Comparison of ENCODE assay signal across 10 cellular contexts in genomic region chr7:130149575-130150139, GRCh38. TPM values are rescaled to one million over a fixed set of nuclear protein-coding genes. Genes with fewer than 3 reads are reported as not detected.
DNase-seq lines count a peak whose midpoint lies in the region; ATAC-seq, FAIRE-seq and TF ChIP-seq lines count a peak whose summit lies in the region.
"Had no signal": no experiment of that assay in that cellular context is flagged by ENCODE, and none has a peak within 500 bp of the region (broad histone marks: within the 10 kb centered on the region; RNA-seq: fewer than 3 reads in every experiment).

No MANE protein-coding gene starts in this region.

- peak overlapping the region; percentile 80 to 96 (median 84) for H3K4me2 ChIP-seq in BLaER1 treated with 17β-estradiol and CSF1 and Interleukin-3, amounts not matched to agents 10 nM and 100 nM
- H3K4me2 ChIP-seq in GM12878 (ENCODE audit: control insufficient read depth, insufficient read depth), result peak overlapping the region; percentile 58; the same call in 1 of the 2 replicates

- 8% methylated on average over 14 of the region's 14 CpGs for WGBS in GM12878 (ENCODE audit: insufficient coverage, insufficient replicate concordance, low lambda C conversion rate, missing lambda C conversion rate)

- peak overlapping the region in 9 of 11 experiments; percentile 11 to 71 (median 54); a peak in 15 of 22 replicates for H3K27ac ChIP-seq in BLaER1 treated with 17β-estradiol and CSF1 and Interleukin-3, amounts not matched to agents 10 nM and 100 nM
- H3K27ac ChIP-seq in GM12878 (ENCODE audit: control insufficient read depth, insufficient read depth), result no peak overlapping the region

- no peak overlapping the region for H3K4me3 Mint-ChIP-seq in mesothelial cell of epicardium
- no peak overlapping the region for H3K4me3 Mint-ChIP-seq in immature natural killer cell

- peaks cover 0 to 42% (median 14%) of the 10 kb centered on the region in 11 experiments; a peak in 11 of 22 replicates for H4K20me1 ChIP-seq in BLaER1 treated with 17β-estradiol and CSF1 and Interleukin-3, amounts not matched to agents 10 nM and 100 nM
- H4K20me1 ChIP-seq in GM12878 (ENCODE audit: control insufficient read depth, insufficient read depth), result no peaks in the 10 kb centered on the region

- peaks cover 38 to 72% (median 66%) of the 10 kb centered on the region in 10 experiments for H3K4me1 ChIP-seq in BLaER1 treated with 17β-estradiol and CSF1 and Interleukin-3, amounts not matched to agents 10 nM and 100 nM
- H3K4me1 ChIP-seq in GM12878 (ENCODE audit: control insufficient read depth, insufficient read depth, low read length), result peaks cover 32% of the 10 kb centered on the region

- SMC1A ChIA-PET in GM12878 (lab: Charles Lee; ENCODE audit: uncharacterized antibody, unreplicated experiment), result interaction anchor here (1.2 to 1.6 kb wide), 2 partner anchors 42 to 80 kb away, joined by 3 read pairs; partner anchors contain the start of gene KLHDC10

- RAD21 ChIA-PET in GM12878 (lab: Charles Lee; ENCODE audit: unreplicated experiment), result no interaction called here

- DNase-seq in GM19239 (ENCODE audit: insufficient read length, low spot score) (peak; percentile 47), GM12878 (ENCODE audit: low read depth, low spot score) (no peak), mesothelial cell of epicardium (ENCODE audit: low spot score in 2 of 2, unreplicated experiment in 2 of 2) (no peak), immature natural killer cell (no peak)
- DNase-seq in activated naive CD4-positive, alpha-beta T cell treated with anti-CD3 and anti-CD28 coated beads, Interleukin-2, amount 50 U/mL, for 72 hours (ENCODE audit: low spot score in 2 of 2), result no peak
- DNase-seq: KG1, T-helper 9 cell had no signal

- no peaks in the 10 kb centered on the region for H3K79me2 ChIP-seq in GM12878 (ENCODE audit: control insufficient read depth, insufficient read depth, low read length)

- in situ Hi-C loops in GM12878 (cut with MboI), result no loop called here

- TF ChIP-seq CTCF in GM12878 (IDR thresholded peaks at IDR 0.05 in 2 of 3, conservative IDR thresholded peaks at IDR 0.05 in 1 of 3; ENCODE audit: control insufficient read depth in 2 of 3, extremely low read depth in 1 of 3, insufficient read depth in 1 of 3, low read depth in 3 of 3, low read length in 3 of 3), result no peak
- no peak for TF ChIP-seq CTCF in mesothelial cell of epicardium (IDR thresholded peaks at IDR 0.05; ENCODE audit: unreplicated experiment)

- TF ChIP-seq EP300 in GM12878 (IDR thresholded peaks at IDR 0.05; ENCODE audit: borderline replicate concordance in 1 of 2, control insufficient read depth in 1 of 2, low read depth in 2 of 2, low read length in 2 of 2), result no peak

- H3K27ac Mint-ChIP-seq in mesothelial cell of epicardium (no peak overlapping the region), immature natural killer cell (no peak overlapping the region)
- H3K27ac Mint-ChIP-seq in activated naive CD4-positive, alpha-beta T cell treated with anti-CD3 and anti-CD28 coated beads, Interleukin-2, amount 50 U/mL, for 72 hours, result no peak overlapping the region

- peak overlapping the region in 4 of 11 experiments; percentile 4 to 49 (median 19); a peak in 5 of 22 replicates for H3K9ac ChIP-seq in BLaER1 treated with 17β-estradiol and CSF1 and Interleukin-3, amounts not matched to agents 10 nM and 100 nM
- no peak overlapping the region for H3K9ac ChIP-seq in GM12878 (ENCODE audit: control insufficient read depth, insufficient read depth, low read length)

- FAIRE-seq in GM19239 (lab: Jason Lieb, UNC) (peak; percentile 57), GM12878 (lab: Jason Lieb, UNC) (no peak)

- peak overlapping the region in 7 of 10 experiments; percentile 16 to 57 (median 32); a peak in 13 of 20 replicates for H3K4me3 ChIP-seq in BLaER1 treated with 17β-estradiol and CSF1 and Interleukin-3, amounts not matched to agents 10 nM and 100 nM
- 0 out of 2 replicates have a peak overlapping the region, but pooled peaks have one; percentile 9 for H3K4me3 ChIP-seq in GM12878

- H3K27me3 Mint-ChIP-seq in mesothelial cell of epicardium (ENCODE audit: low read depth), result no peaks in the 10 kb centered on the region
- H3K27me3 Mint-ChIP-seq in immature natural killer cell (ENCODE audit: low read depth in 3 of 3), result peaks cover 7 to 25% (median 12%) of the 10 kb centered on the region in 3 donors

- H3K9me3 Mint-ChIP-seq in mesothelial cell of epicardium (no peaks in the 10 kb centered on the region), immature natural killer cell (no peaks in the 10 kb centered on the region)
- no peaks in the 10 kb centered on the region for H3K9me3 Mint-ChIP-seq in activated naive CD4-positive, alpha-beta T cell treated with anti-CD3 and anti-CD28 coated beads, Interleukin-2, amount 50 U/mL, for 72 hours

- no TSS peak for BruUV-seq in GM12878 (replicated peaks; lab: Mats Ljungman, UMichigan)

- intact Hi-C loops in GM12878 (cut with micrococcal nuclease; ENCODE audit: unreplicated experiment), result no loop called here

- peak overlapping the region; percentile 87 for H2AFZ ChIP-seq in GM12878 (ENCODE audit: control insufficient read depth, low read depth, low read length)

- TF ChIP-seq RAD21 in GM12878 (IDR thresholded peaks at IDR 0.05; ENCODE audit: insufficient read depth, low read depth, low read length), result no peak

- no peaks in the 10 kb centered on the region for H3K36me3 ChIP-seq in BLaER1 treated with 17β-estradiol and CSF1 and Interleukin-3, amounts not matched to agents 10 nM and 100 nM
- no peaks in the 10 kb centered on the region for H3K36me3 ChIP-seq in GM12878 (ENCODE audit: control insufficient read depth in 2 of 2, insufficient read depth in 2 of 2, low read length in 1 of 2)

- ATAC-seq in HG03460 (IDR thresholded peaks at IDR 0.05; ENCODE audit: unreplicated experiment), result peak; percentile 64
- ATAC-seq in GM12878, result peak; percentile 49
- no peak for ATAC-seq in HG03520 (IDR thresholded peaks at IDR 0.05; ENCODE audit: unreplicated experiment)
- ATAC-seq in activated naive CD4-positive, alpha-beta T cell treated with anti-CD3 and anti-CD28 coated beads, Interleukin-2, amount 50 U/mL, for 72 hours, result no peak

- peaks cover 0 to 22% (median 11%) of the 10 kb centered on the region in 11 experiments; a peak in 17 of 22 replicates for H3K9me3 ChIP-seq in BLaER1 treated with 17β-estradiol and CSF1 and Interleukin-3, amounts not matched to agents 10 nM and 100 nM (replicated peaks in 1 of 11)
- H3K9me3 ChIP-seq in GM12878 (replicated peaks; ENCODE audit: control insufficient read depth, insufficient read depth, low read length), result peaks cover 5% of the 10 kb centered on the region

- peaks cover 29% of the 10 kb centered on the region for H3K4me1 Mint-ChIP-seq in mesothelial cell of epicardium
- peaks cover 13 to 14% of the 10 kb centered on the region in 2 donors for H3K4me1 Mint-ChIP-seq in immature natural killer cell

- H3K36me3 Mint-ChIP-seq in mesothelial cell of epicardium (no peaks in the 10 kb centered on the region), immature natural killer cell (no peaks in the 10 kb centered on the region)
- H3K36me3 Mint-ChIP-seq in activated naive CD4-positive, alpha-beta T cell treated with anti-CD3 and anti-CD28 coated beads, Interleukin-2, amount 50 U/mL, for 72 hours, result no peaks in the 10 kb centered on the region

- H3K27me3 ChIP-seq in BLaER1 treated with 17β-estradiol and CSF1 and Interleukin-3, amounts not matched to agents 10 nM and 100 nM, result peaks cover 15 to 24% (median 21%) of the 10 kb centered on the region in 11 experiments
- H3K27me3 ChIP-seq in GM12878 (replicated peaks in 1 of 2; ENCODE audit: control insufficient read depth in 2 of 2, insufficient read depth in 2 of 2, low read length in 1 of 2), result no peaks in the 10 kb centered on the region

- no peak; the same call in 1 of the 2 replicates for TF ChIP-seq POLR2A in GM12878 (IDR thresholded peaks at IDR 0.05; ENCODE audit: low read depth, low read length)

- POLR2A ChIA-PET in GM12878 (lab: Charles Lee), result no interaction called here

- CTCF ChIA-PET in GM12878 (lab: Yijun Ruan, JAX), result interaction anchor here (1.5 kb wide), 1 partner anchor 15 kb away, joined by 3 read pairs; no protein-coding TSS in a partner anchor

RNA-seq across cellular contexts. Expression of gene TMEM209, which starts 55.5 kb away (rescaled TPM):
- 63.2 and 64.0 TPM in 2 replicates for total RNA-seq in GM12878 (2013; cell fraction: nucleolus; rRNA removed)
- 22.1 and 24.6 TPM in 2 replicates for total RNA-seq in GM12878 (2014; rRNA removed)
- 35.9 and 37.7 TPM in 2 replicates for total RNA-seq in GM12878 (2014; rRNA removed; fragmentation: Illumina TruSeq; extraction: Trizol)
- 36.6 and 36.7 TPM in 2 replicates for total RNA-seq in GM12878 (2021)
- polyA plus RNA-seq in GM12878 (2011; ENCODE audit: low read depth), result 18.6 TPM
- 41.2 and 43.4 TPM in 2 replicates for polyA plus RNA-seq in GM12878 (2011; rRNA removed)
- polyA plus RNA-seq in GM12878 (2011; cell fraction: cytosol; rRNA removed), result 31.2 and 36.6 TPM in 2 replicates
- polyA plus RNA-seq in GM12878 (2011; cell fraction: nucleus; rRNA removed), result 18.8 and 21.4 TPM in 2 replicates
- polyA plus RNA-seq in GM12878 (2012), result 13.4 and 21.7 TPM in 2 replicates
- 35.0 and 48.6 TPM in 2 replicates for polyA plus RNA-seq in GM12878 (2014; fragmentation: Illumina TruSeq; extraction: Trizol)
- 10 to 100 TPM; 22.2 to 38.2 TPM for polyA plus RNA-seq in GM12878 (2014; fragmentation: Nextera tagmentation; extraction: Ambion mirVana)
- polyA plus RNA-seq in GM12878 (2014; rRNA removed), result 20.6 and 22.7 TPM in 2 replicates
- polyA plus RNA-seq in GM12878 (2016; fragmentation: Nextera tagmentation; extraction: Ambion mirVana), result 10 to 100 TPM; 33.8 to 35.3 TPM
- polyA minus RNA-seq in GM12878 (2011; rRNA and poly(A)+ RNA removed), result 91.2 and 99.8 TPM in 2 replicates
- 24.1 and 27.6 TPM in 2 replicates for polyA minus RNA-seq in GM12878 (2011; cell fraction: cytosol; rRNA and poly(A)+ RNA removed)
- 23.9 and 40.3 TPM in 2 replicates for polyA minus RNA-seq in GM12878 (2011; cell fraction: nucleus; rRNA and poly(A)+ RNA removed)
- total RNA-seq in mesothelial cell of epicardium, result 23.9 to 27.8 TPM (median 23.9 TPM) in 3 replicates
- 10 to 100 TPM; 36.8 to 45.9 TPM for total RNA-seq in activated naive CD4-positive, alpha-beta T cell treated with anti-CD3 and anti-CD28 coated beads, Interleukin-2, amount 50 U/mL, for 72 hours
- 10 to 100 TPM; 21.6 to 41.1 (median 39.9) TPM for polyA plus RNA-seq in immature natural killer cell

RNA-seq across cellular contexts. Expression of gene SSMEM1, which starts 58.0 kb away (rescaled TPM):
- total RNA-seq in GM12878 (2013; cell fraction: nucleolus; rRNA removed), result not detected in 2 replicates
- total RNA-seq in GM12878 (2014; rRNA removed), result not detected in 2 replicates
- not detected in 2 replicates for total RNA-seq in GM12878 (2014; rRNA removed; fragmentation: Illumina TruSeq; extraction: Trizol)
- not detected in 2 replicates for total RNA-seq in GM12878 (2021)
- not detected for polyA plus RNA-seq in GM12878 (2011; ENCODE audit: low read depth)
- not detected in 2 replicates for polyA plus RNA-seq in GM12878 (2011; rRNA removed)
- not detected in 2 replicates for polyA plus RNA-seq in GM12878 (2011; cell fraction: cytosol; rRNA removed)
- not detected in 2 replicates for polyA plus RNA-seq in GM12878 (2011; cell fraction: nucleus; rRNA removed)
- not detected in 2 replicates for polyA plus RNA-seq in GM12878 (2012)
- not detected in 2 replicates for polyA plus RNA-seq in GM12878 (2014; fragmentation: Illumina TruSeq; extraction: Trizol)
- polyA plus RNA-seq in GM12878 (2014; fragmentation: Nextera tagmentation; extraction: Ambion mirVana), result not detected
- polyA plus RNA-seq in GM12878 (2014; rRNA removed), result not detected in 2 replicates
- polyA plus RNA-seq in GM12878 (2016; fragmentation: Nextera tagmentation; extraction: Ambion mirVana), result not detected
- not detected in 2 replicates for polyA minus RNA-seq in GM12878 (2011; rRNA and poly(A)+ RNA removed)
- not detected in 2 replicates for polyA minus RNA-seq in GM12878 (2011; cell fraction: cytosol; rRNA and poly(A)+ RNA removed)
- polyA minus RNA-seq in GM12878 (2011; cell fraction: nucleus; rRNA and poly(A)+ RNA removed), result not detected in 2 replicates
- not detected in 3 replicates for total RNA-seq in mesothelial cell of epicardium
- total RNA-seq in activated naive CD4-positive, alpha-beta T cell treated with anti-CD3 and anti-CD28 coated beads, Interleukin-2, amount 50 U/mL, for 72 hours, result not detected
- polyA plus RNA-seq in immature natural killer cell, result not detected

Comparison
In these comparisons a context has a peak if more than half of its experiments do, and no peak if none do; other contexts are left out.
1. ATAC-seq: peak in HG03460 (single experiment) and GM12878 (single experiment); none in HG03520 (single experiment) and activated naive CD4-positive, alpha-beta T cell treated with anti-CD3 and anti-CD28 coated beads, Interleukin-2, amount 50 U/mL, for 72 hours (0 of 2).